12 cellular contexts compared by ENCODE assay signal in genomic region chr10:95388539-95388938, GRCh38.
A peak's percentile ranks its signal among the peaks of the same experiment; 100 is the strongest.
DNase-seq lines count a peak whose midpoint lies in the region; ATAC-seq, FAIRE-seq and TF ChIP-seq lines count a peak whose summit lies in the region.
"Had no signal": no experiment of that assay in that cellular context is flagged by ENCODE, and none has a peak within 500 bp of the region (broad histone marks: within the 10 kb centered on the region; RNA-seq: fewer than 3 reads in every experiment).

No MANE protein-coding gene starts in this region.

- no peak overlapping the region for H3K4me3 Mint-ChIP-seq in CD8-positive, alpha-beta memory T cell
- H3K4me3 Mint-ChIP-seq: activated B cell treated with CpG ODN at 0.5 μM for 24 hours; activated T-helper 1 cell treated with anti-CD3 and anti-CD28 coated beads, Interleukin-12 subunit alpha, Interleukin-12 subunit beta, Interleukin-2, Interleukin-4 antibody, amounts not matched to agents 30 ng/mL and 10 ng/mL and 1 ng/mL, durations not matched to agents 14 hours and 24 hours and 36 hours had no signal

- peaks cover 18% of the 10 kb centered on the region for H3K4me1 ChIP-seq in PC-3 (ENCODE audit: insufficient read depth, low read length)
- no peaks in the 10 kb centered on the region for H3K4me1 ChIP-seq in small intestine (ENCODE audit: control insufficient read depth in 2 of 2, insufficient read depth in 1 of 2, low read depth in 1 of 2, low read length in 1 of 2)
- no peaks in the 10 kb centered on the region for H3K4me1 ChIP-seq in CD8-positive, alpha-beta memory T cell (ENCODE audit: insufficient read depth, low read length)

- no peaks in the 10 kb centered on the region for H3K9me2 ChIP-seq in PC-3 (replicated peaks; ENCODE audit: low read length)

- peaks cover 4 to 7% of the 10 kb centered on the region in 2 donors for H3K27me3 Mint-ChIP-seq in CD8-positive, alpha-beta memory T cell

- no peaks in the 10 kb centered on the region for H3K9me3 Mint-ChIP-seq in CD8-positive, alpha-beta memory T cell
- H3K9me3 Mint-ChIP-seq: activated B cell treated with CpG ODN at 0.5 μM for 24 hours; activated T-helper 1 cell treated with anti-CD3 and anti-CD28 coated beads, Interleukin-12 subunit alpha, Interleukin-12 subunit beta, Interleukin-2, Interleukin-4 antibody, amounts not matched to agents 30 ng/mL and 10 ng/mL and 1 ng/mL, durations not matched to agents 14 hours and 24 hours and 36 hours had no signal

- DNase-seq in HuH-7.5 (ENCODE audit: low spot score) (peak; percentile 44), PC-3 (peak; percentile 73), left cardiac atrium (no peak), small intestine (peak; percentile 21), OCI-M1 (lab: John Stamatoyannopoulos, UW) (no peak), NCI-H2227 treated with DMSO at 0.1 percent for 48 hours (lab: John Stamatoyannopoulos, UW) (no peak), LoVo (ENCODE audit: low spot score) (no peak)
- DNase-seq in CD8-positive, alpha-beta memory T cell, result no peak
- DNase-seq: activated B cell treated with CpG ODN at 0.5 μM for 24 hours had no signal

- H3K4me3 ChIP-seq in PC-3 (ENCODE audit: low read length) (no peak overlapping the region), small intestine (ENCODE audit: low read depth in 1 of 2, low read length in 2 of 2) (no peak overlapping the region)
- H3K4me3 ChIP-seq in CD8-positive, alpha-beta memory T cell (ENCODE audit: low read length), result no peak overlapping the region

- H3F3A ChIP-seq in PC-3 (ENCODE audit: low read length, unreplicated experiment), result no peaks in the 10 kb centered on the region

- H3K4me1 Mint-ChIP-seq in CD8-positive, alpha-beta memory T cell, result no peaks in the 10 kb centered on the region

- intact Hi-C loops in PC-3 (cut with micrococcal nuclease), result no loop called here
- intact Hi-C loops in left cardiac atrium (cut with DNase I), result no loop called here

- ATAC-seq in PC-3 (peak; percentile 99), left cardiac atrium (peak; percentile 39 to 46)

- H3K79me2 ChIP-seq in PC-3 (ENCODE audit: low read length), result no peaks in the 10 kb centered on the region

- H3K4me2 ChIP-seq in PC-3 (ENCODE audit: low read length), result peak overlapping the region; percentile 31; the same call in 1 of the 2 replicates

- H3K27ac ChIP-seq in PC-3 (ENCODE audit: low read length) (peak overlapping the region; percentile 43; the same call in 1 of the 2 replicates), small intestine (ENCODE audit: low read depth in 1 of 2, low read length in 1 of 2) (no peak overlapping the region)
- H3K27ac ChIP-seq in CD8-positive, alpha-beta memory T cell (ENCODE audit: low read depth, low read length), result no peak overlapping the region
- H3K27ac ChIP-seq: neutrophil, RWPE1 had no signal

- no peak overlapping the region for H3K9ac ChIP-seq in PC-3 (ENCODE audit: low read length)

- CTCF ChIA-PET in PC-3 (lab: Charles Lee), result interaction anchor here (0.7 to 1.2 kb wide), 3 partner anchors 13 to 218 kb away, joined by 3 to 5 read pairs (median 4); no protein-coding TSS in a partner anchor
- CTCF ChIA-PET in CD8-positive, alpha-beta memory T cell (lab: Charles Lee), result interaction anchor here (1.6 kb wide), 1 partner anchor 10 kb away, joined by 5 read pairs; no protein-coding TSS in a partner anchor

- BruUV-seq in PC-3 (replicated peaks; lab: Mats Ljungman, UMichigan), result no TSS peak

- H2AFZ ChIP-seq in PC-3 (ENCODE audit: low read length), result no peak overlapping the region

- H3K9me3 ChIP-seq in PC-3 (ENCODE audit: low read length), result no peaks in the 10 kb centered on the region
- no peaks in the 10 kb centered on the region for H3K9me3 ChIP-seq in small intestine (ENCODE audit: control insufficient read depth, low read depth)
- no peaks in the 10 kb centered on the region for H3K9me3 ChIP-seq in CD8-positive, alpha-beta memory T cell (ENCODE audit: low read length)
- H3K9me3 ChIP-seq: neutrophil had no signal

- TF ChIP-seq CTCF in PC-3 (conservative IDR thresholded peaks at IDR 0.05; ENCODE audit: low read depth, low read length), result no peak

- H3K36me3 ChIP-seq in PC-3 (ENCODE audit: low read depth, low read length) (no peaks in the 10 kb centered on the region), small intestine (ENCODE audit: control insufficient read depth in 2 of 2, insufficient read depth in 2 of 2, low read length in 2 of 2) (no peaks in the 10 kb centered on the region)
- no peaks in the 10 kb centered on the region for H3K36me3 ChIP-seq in CD8-positive, alpha-beta memory T cell (ENCODE audit: insufficient read depth, low read length)
- H3K36me3 ChIP-seq: neutrophil had no signal

- 0 to 20% (median 17%) methylated on average over 1 of the region's 1 CpG for WGBS in small intestine, 3 donors

- FAIRE-seq in small intestine (lab: Jason Lieb, UNC), result no peak

- H3K27me3 ChIP-seq in PC-3 (ENCODE audit: low read length) (no peaks in the 10 kb centered on the region), small intestine (ENCODE audit: control insufficient read depth in 2 of 2, insufficient read depth in 2 of 2, low read length in 2 of 2) (no peaks in the 10 kb centered on the region)
- H3K27me3 ChIP-seq in CD8-positive, alpha-beta memory T cell (ENCODE audit: insufficient read depth, low read length, poor library complexity, severe bottlenecking), result no peaks in the 10 kb centered on the region
- H3K27me3 ChIP-seq: neutrophil had no signal

- no peaks in the 10 kb centered on the region for H4K20me1 ChIP-seq in PC-3 (ENCODE audit: low read length)

- H3K27ac Mint-ChIP-seq in CD8-positive, alpha-beta memory T cell, result no peak overlapping the region
- H3K27ac Mint-ChIP-seq: activated B cell treated with CpG ODN at 0.5 μM for 24 hours; activated T-helper 1 cell treated with anti-CD3 and anti-CD28 coated beads, Interleukin-12 subunit alpha, Interleukin-12 subunit beta, Interleukin-2, Interleukin-4 antibody, amounts not matched to agents 30 ng/mL and 10 ng/mL and 1 ng/mL, durations not matched to agents 14 hours and 24 hours and 36 hours had no signal

- H3K36me3 Mint-ChIP-seq in CD8-positive, alpha-beta memory T cell, result peaks cover 0 to 2% (median 0%) of the 10 kb centered on the region in 3 donors

- POLR2A ChIA-PET in PC-3 (lab: Charles Lee; ENCODE audit: unreplicated experiment), result interaction anchor here (0.6 kb wide), 1 partner anchor 37 kb away, joined by 5 read pairs; no protein-coding TSS in a partner anchor
- POLR2A ChIA-PET in CD8-positive, alpha-beta memory T cell (lab: Charles Lee), result no interaction called here

Comparison
In these comparisons a context has a peak if more than half of its experiments do, and no peak if none do; other contexts are left out.
1. DNase-seq: peak in HuH-7.5 (single experiment), PC-3 (single experiment) and small intestine (single experiment); none in left cardiac atrium (single experiment), CD8-positive, alpha-beta memory T cell (0 of 5), OCI-M1 (single experiment), NCI-H2227 treated with DMSO at 0.1 percent for 48 hours (single experiment) and LoVo (single experiment).